ENCODE assay signal across 19 cellular contexts in the genomic region with DNA sequence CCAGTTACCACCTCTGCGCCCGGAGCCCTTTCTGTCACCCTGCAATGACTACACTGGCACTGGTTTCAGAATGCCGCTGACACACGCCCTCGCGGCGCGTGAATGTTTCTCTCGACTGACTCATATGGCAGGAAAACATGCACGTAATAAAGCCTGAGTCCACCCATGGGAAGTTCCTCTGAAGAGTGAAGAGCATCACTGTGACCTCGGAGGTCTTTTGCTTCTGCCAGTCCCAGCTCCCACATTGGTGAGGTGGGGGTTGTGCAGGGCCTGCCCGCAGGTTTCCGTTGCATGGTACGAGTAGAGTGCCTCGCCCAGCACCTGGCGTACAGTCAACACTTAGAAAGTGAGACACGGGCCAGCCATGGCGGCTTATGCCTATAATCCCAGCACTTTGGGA. TPM values are rescaled to one million over a fixed set of nuclear protein-coding genes. Genes with fewer than 3 reads are reported as not detected.
"Had no signal": no experiment of that assay in that cellular context is flagged by ENCODE, and none has a peak within 500 bp of the region (broad histone marks: within the 10 kb centered on the region; RNA-seq: fewer than 3 reads in every experiment).

No MANE protein-coding gene starts in this region.

- H3K4me3 ChIP-seq: body of pancreas, dorsolateral prefrontal cortex, lung, SJSA1 had no signal

- H3K9me3 ChIP-seq: body of pancreas, SJSA1 had no signal

- ATAC-seq: body of pancreas; foreskin keratinocyte; left colon; stimulated activated naive CD8-positive, alpha-beta T cell treated with anti-CD3 and anti-CD28 coated beads, Interleukin-15, Interleukin-2, amounts not matched to agents 100 U/mL and 50 U/mL, for 24 hours had no signal

- DNase-seq: activated CD4-positive, CD25-positive, alpha-beta regulatory T cell treated with anti-CD3 and anti-CD28 coated beads, Interleukin-2, amount 50 U/mL, for 72 hours; activated CD8-positive, alpha-beta memory T cell treated with anti-CD3 and anti-CD28 coated beads for 24 hours; activated naive CD4-positive, alpha-beta T cell treated with Interleukin-2 at 50 U/mL for 16 hours; body of pancreas; caudate nucleus; dorsolateral prefrontal cortex; foreskin keratinocyte; glutamatergic neuron; hippocampal formation; left colon; nephron progenitor cell; stimulated activated CD4-positive, alpha-beta T cell treated with anti-CD3 and anti-CD28 coated beads, Interleukin-12 subunit alpha, Interleukin-12 subunit beta, amount 100 ng/mL, for 4 hours; stimulated activated CD4-positive, alpha-beta T cell treated with anti-CD3 and anti-CD28 coated beads, Interleukin-1b, Interleukin-23, amount 100 ng/mL, for 48 hours; stimulated activated naive CD8-positive, alpha-beta T cell treated with anti-CD3 and anti-CD28 coated beads, Interleukin-15, Interleukin-2, amounts not matched to agents 100 U/mL and 50 U/mL, for 24 hours; trophoblast cell had no signal

- H3K27me3 ChIP-seq: body of pancreas, dorsolateral prefrontal cortex had no signal

- H3K36me3 ChIP-seq: SJSA1 had no signal

- H3K4me1 ChIP-seq: body of pancreas, foreskin keratinocyte, SJSA1 had no signal

- H3K27ac ChIP-seq: body of pancreas, epithelial cell of prostate, foreskin keratinocyte, SJSA1 had no signal

RNA-seq across cellular contexts. Expression of a gene that starts 11.1 kb away (rescaled TPM):
- total RNA-seq: fibroblast of lung, foreskin keratinocyte, SJSA1 had no signal
- polyA plus RNA-seq: fibroblast of lung, foreskin keratinocyte had no signal

RNA-seq across cellular contexts. Expression of a gene that starts 37.6 kb away (rescaled TPM):
- total RNA-seq: body of pancreas, fibroblast of lung, foreskin keratinocyte, left colon, SJSA1 had no signal
- polyA plus RNA-seq: fibroblast of lung, foreskin keratinocyte had no signal
